ENCODE assay signal across 10 cellular contexts in genomic region chr4:40333921-40334352, GRCh38. TPM values are rescaled to one million over a fixed set of nuclear protein-coding genes. Genes with fewer than 3 reads are reported as not detected.
A peak's percentile ranks its signal among the peaks of the same experiment; 100 is the strongest.
DNase-seq lines count a peak whose midpoint lies in the region; ATAC-seq and TF ChIP-seq lines count a peak whose summit lies in the region.
"Had no signal": no experiment of that assay in that cellular context is flagged by ENCODE, and none has a peak within 500 bp of the region (broad histone marks: within the 10 kb centered on the region; RNA-seq: fewer than 3 reads in every experiment).

No MANE protein-coding gene starts in this region.

- no peaks in the 10 kb centered on the region for H3K27me3 ChIP-seq in spleen (replicated peaks in 1 of 7)

- intact Hi-C loops in spleen (cut with DNase I; ENCODE audit: low total_unique reads): no loop called here

- DNase-seq in DMS153 treated with DMSO at 0.1 percent for 48 hours (lab: John Stamatoyannopoulos, UW; ENCODE audit: unreplicated experiment): peak; percentile 5
- DNase-seq in NCI-H146 (lab: John Stamatoyannopoulos, UW): peak; percentile 67
- no peak for DNase-seq in WTC11 (ENCODE audit: low spot score)
- peak; percentile 39 for DNase-seq in kidney tubule cell (ENCODE audit: low spot score)
- no peak for DNase-seq in activated CD8-positive, alpha-beta T cell treated with anti-CD3 and anti-CD28 coated beads, Interleukin-2, amount 10 ng/mL, durations not matched to agents 7 days and 5 days
- DNase-seq in spleen: no peak
- DNase-seq in T-helper 2 cell treated with Interferon-gamma antibody and Interleukin-4, amounts not matched to agents 5 μg/mL and 100 μg/mL, for 36 hours (ENCODE audit: low spot score): no peak
- DNase-seq: psoas muscle had no signal

- H3K4me3 Mint-ChIP-seq in WTC11: no peak overlapping the region
- no peak overlapping the region for H3K4me3 Mint-ChIP-seq in activated CD8-positive, alpha-beta T cell treated with anti-CD3 and anti-CD28 coated beads, Interleukin-2, amount 10 ng/mL, durations not matched to agents 7 days and 5 days
- H3K4me3 Mint-ChIP-seq in T-helper 2 cell treated with Interferon-gamma antibody and Interleukin-4, amounts not matched to agents 5 μg/mL and 100 μg/mL, for 36 hours: no peak overlapping the region

- POLR2A ChIA-PET in WTC11 (lab: Charles Lee): no interaction called here
- POLR2A ChIA-PET in activated CD8-positive, alpha-beta T cell treated with anti-CD3 and anti-CD28 coated beads, Interleukin-2, amount 10 ng/mL, durations not matched to agents 7 days and 5 days (lab: Charles Lee): no interaction called here

- H3K4me1 Mint-ChIP-seq in WTC11: peaks cover 42% of the 10 kb centered on the region
- H3K4me1 Mint-ChIP-seq in activated CD8-positive, alpha-beta T cell treated with anti-CD3 and anti-CD28 coated beads, Interleukin-2, amount 10 ng/mL, durations not matched to agents 7 days and 5 days (ENCODE audit: low read depth): peaks cover 13% of the 10 kb centered on the region
- H3K4me1 Mint-ChIP-seq in T-helper 2 cell treated with Interferon-gamma antibody and Interleukin-4, amounts not matched to agents 5 μg/mL and 100 μg/mL, for 36 hours (ENCODE audit: low read depth): peaks cover 2% of the 10 kb centered on the region

- no peak overlapping the region for H3K27ac ChIP-seq in spleen
- H3K27ac ChIP-seq: psoas muscle had no signal

- TF ChIP-seq POLR2A in spleen (IDR thresholded peaks at IDR 0.05): no peak

- peaks cover 3% of the 10 kb centered on the region; the same call in 1 of the 2 replicates for H3K27me3 Mint-ChIP-seq in WTC11 (ENCODE audit: low read depth)
- peaks cover 8% of the 10 kb centered on the region for H3K27me3 Mint-ChIP-seq in activated CD8-positive, alpha-beta T cell treated with anti-CD3 and anti-CD28 coated beads, Interleukin-2, amount 10 ng/mL, durations not matched to agents 7 days and 5 days (ENCODE audit: low read depth)
- peaks cover 16% of the 10 kb centered on the region for H3K27me3 Mint-ChIP-seq in T-helper 2 cell treated with Interferon-gamma antibody and Interleukin-4, amounts not matched to agents 5 μg/mL and 100 μg/mL, for 36 hours (ENCODE audit: low read depth)

- CTCF ChIA-PET in WTC11 (lab: Charles Lee): interaction anchor here (1.1 to 2.9 kb wide), 3 partner anchors 8 to 169 kb away, joined by 3 to 28 read pairs (median 21); no protein-coding TSS in a partner anchor
- CTCF ChIA-PET in activated CD8-positive, alpha-beta T cell treated with anti-CD3 and anti-CD28 coated beads, Interleukin-2, amount 10 ng/mL, durations not matched to agents 7 days and 5 days (lab: Charles Lee): interaction anchor here (5.4 kb wide), 1 partner anchor 9 kb away, joined by 21 read pairs; no protein-coding TSS in a partner anchor

- H3K27ac Mint-ChIP-seq in WTC11: no peak overlapping the region
- H3K27ac Mint-ChIP-seq in activated CD8-positive, alpha-beta T cell treated with anti-CD3 and anti-CD28 coated beads, Interleukin-2, amount 10 ng/mL, durations not matched to agents 7 days and 5 days: no peak overlapping the region
- no peak overlapping the region for H3K27ac Mint-ChIP-seq in T-helper 2 cell treated with Interferon-gamma antibody and Interleukin-4, amounts not matched to agents 5 μg/mL and 100 μg/mL, for 36 hours

- H3K9me3 Mint-ChIP-seq in WTC11: no peaks in the 10 kb centered on the region
- no peaks in the 10 kb centered on the region for H3K9me3 Mint-ChIP-seq in activated CD8-positive, alpha-beta T cell treated with anti-CD3 and anti-CD28 coated beads, Interleukin-2, amount 10 ng/mL, durations not matched to agents 7 days and 5 days (ENCODE audit: insufficient read depth)
- no peaks in the 10 kb centered on the region for H3K9me3 Mint-ChIP-seq in T-helper 2 cell treated with Interferon-gamma antibody and Interleukin-4, amounts not matched to agents 5 μg/mL and 100 μg/mL, for 36 hours

- no peaks in the 10 kb centered on the region for H3K4me1 ChIP-seq in spleen
- H3K4me1 ChIP-seq: psoas muscle had no signal

- no peak for ATAC-seq in WTC11
- ATAC-seq in GM19351 (IDR thresholded peaks at IDR 0.05; ENCODE audit: unreplicated experiment): no peak
- ATAC-seq in activated CD8-positive, alpha-beta T cell treated with anti-CD3 and anti-CD28 coated beads, Interleukin-2, amount 10 ng/mL, durations not matched to agents 7 days and 5 days: no peak

- WGBS in spleen, 5 donors: 86 to 91% (median 89%) methylated on average over 8 of the region's 8 CpGs

- H3K9me3 ChIP-seq in spleen: no peaks in the 10 kb centered on the region
- H3K9me3 ChIP-seq: psoas muscle had no signal

- H3K4me3 ChIP-seq in spleen: no peak overlapping the region
- H3K4me3 ChIP-seq: psoas muscle had no signal

- H3K36me3 Mint-ChIP-seq in WTC11: no peaks in the 10 kb centered on the region
- H3K36me3 Mint-ChIP-seq in activated CD8-positive, alpha-beta T cell treated with anti-CD3 and anti-CD28 coated beads, Interleukin-2, amount 10 ng/mL, durations not matched to agents 7 days and 5 days (ENCODE audit: low read depth): no peaks in the 10 kb centered on the region
- no peaks in the 10 kb centered on the region for H3K36me3 Mint-ChIP-seq in T-helper 2 cell treated with Interferon-gamma antibody and Interleukin-4, amounts not matched to agents 5 μg/mL and 100 μg/mL, for 36 hours (ENCODE audit: low read depth)

- no peak for TF ChIP-seq CTCF in WTC11 (IDR thresholded peaks at IDR 0.05)
- TF ChIP-seq CTCF in spleen (IDR thresholded peaks at IDR 0.05 in 8 of 11, conservative IDR thresholded peaks at IDR 0.05 in 3 of 11): no peak

- no peaks in the 10 kb centered on the region for H3K36me3 ChIP-seq in spleen

TF ChIP-seq in WTC11, 78 proteins besides CTCF, POLR2A, EP300 and RAD21:
- peak; percentile 48; the same call in 1 of the 2 replicates for TF ChIP-seq GABPB1 (CRISPR knock-in tag; IDR thresholded peaks at IDR 0.05)
- no peak for TF ChIP-seq NFE2L1 (CRISPR knock-in tag; IDR thresholded peaks at IDR 0.05)

RNA-seq across cellular contexts. Expression of gene CHRNA9, which starts 1.2 kb away (rescaled TPM):
- total RNA-seq in WTC11 (2021) (1.2 to 1.9 TPM (median 1.8 TPM) in 3 replicates), spleen (not detected)
- total RNA-seq in activated CD8-positive, alpha-beta T cell treated with anti-CD3 and anti-CD28 coated beads, Interleukin-2, amount 10 ng/mL, durations not matched to agents 7 days and 5 days: under 1 TPM; 0.26 to 0.82 TPM
- under 1 TPM in 2 of 3 donors, not detected in 1; 0.03 to 0.11 TPM for polyA plus RNA-seq in spleen
- total RNA-seq: psoas muscle had no signal
- polyA plus RNA-seq: esophagus had no signal

Comparison
In these comparisons a context has a peak if more than half of its experiments do, and no peak if none do; other contexts are left out.
1. DNase-seq: peak in DMS153 treated with DMSO at 0.1 percent for 48 hours (single experiment), NCI-H146 (single experiment) and kidney tubule cell (single experiment); none in WTC11 (single experiment), activated CD8-positive, alpha-beta T cell treated with anti-CD3 and anti-CD28 coated beads, Interleukin-2, amount 10 ng/mL, durations not matched to agents 7 days and 5 days (single experiment), spleen (single experiment) and T-helper 2 cell treated with Interferon-gamma antibody and Interleukin-4, amounts not matched to agents 5 μg/mL and 100 μg/mL, for 36 hours (single experiment).